ENCODE assay signal across 15 cellular contexts in genomic region chr2:12835733-12836132, GRCh38.
DNase-seq lines count a peak whose midpoint lies in the region; ATAC-seq and TF ChIP-seq lines count a peak whose summit lies in the region.
"Had no signal": no experiment of that assay in that cellular context is flagged by ENCODE, and none has a peak within 500 bp of the region (broad histone marks: within the 10 kb centered on the region; RNA-seq: fewer than 3 reads in every experiment).

No MANE protein-coding gene starts in this region.

- H3K36me3 ChIP-seq in heart right ventricle = no peaks in the 10 kb centered on the region
- H3K36me3 ChIP-seq: BLaER1 had no signal

- intact Hi-C loops in Right ventricle myocardium superior (cut with DNase I) = no loop called here
- intact Hi-C loops in right cardiac atrium (cut with DNase I) = no loop called here
- intact Hi-C loops in heart right ventricle (cut with DNase I) = loop anchor here in 1 of 10 donors (10.0 kb wide), 1 partner anchor 89 kb away; no protein-coding TSS in a partner anchor

- no peak overlapping the region for H3K27ac ChIP-seq in right cardiac atrium (ENCODE audit: low read length)
- H3K27ac ChIP-seq in heart right ventricle = peak overlapping the region in 8 of 10 donors; percentile 17 to 56 (median 36)
- H3K27ac ChIP-seq: BLaER1 had no signal

- H3K27me3 ChIP-seq in right cardiac atrium (ENCODE audit: control insufficient read depth, insufficient read depth) (no peaks in the 10 kb centered on the region), heart right ventricle (no peaks in the 10 kb centered on the region)
- H3K27me3 ChIP-seq: BLaER1 had no signal

- H3K4me1 ChIP-seq in right cardiac atrium (ENCODE audit: control insufficient read depth, insufficient read depth, low read length) (peaks cover 1% of the 10 kb centered on the region), heart right ventricle (peaks cover 0 to 31% (median 21%) of the 10 kb centered on the region in 9 donors)
- H3K4me1 ChIP-seq: BLaER1, Caco-2 had no signal

- H3K9me3 ChIP-seq in right cardiac atrium (ENCODE audit: control insufficient read depth, low read length) = no peaks in the 10 kb centered on the region
- H3K9me3 ChIP-seq in heart right ventricle = no peaks in the 10 kb centered on the region
- H3K9me3 ChIP-seq: BLaER1, Caco-2 had no signal

- no peak for TF ChIP-seq CTCF in heart right ventricle (IDR thresholded peaks at IDR 0.05)

- DNase-seq in Right ventricle myocardium superior (no peak), right cardiac atrium (no peak), SK-N-DZ (ENCODE audit: low spot score) (peak; percentile 55), heart right ventricle (peak in 1 of 2 donors; percentile 42), NCI-H2081 (lab: John Stamatoyannopoulos, UW) (no peak), HUDEP-2 (lab: John Stamatoyannopoulos, UW; ENCODE audit: unreplicated experiment in 76 of 76) (no peak)
- DNase-seq: 8988T; AML-193; Caco-2; CD8-positive, alpha-beta memory T cell; DND-41; GF-D8; H7 had no signal

- WGBS in right cardiac atrium = 57% methylated on average over 4 of the region's 4 CpGs
- 21 to 22% methylated on average over 4 of the region's 4 CpGs for WGBS in heart right ventricle, 2 donors

- H3K4me3 ChIP-seq in right cardiac atrium (ENCODE audit: low read length) (no peak overlapping the region), heart right ventricle (no peak overlapping the region)
- H3K4me3 ChIP-seq: BLaER1 had no signal

- ATAC-seq in Right ventricle myocardium superior (ENCODE audit: poor library complexity) (peak; percentile 79), right cardiac atrium (no peak), heart right ventricle (peak; percentile 55 to 87 (median 72)), GM18909 (IDR thresholded peaks at IDR 0.05; ENCODE audit: poor library complexity, unreplicated experiment) (no peak)

Comparison
In these comparisons a context has a peak if more than half of its experiments do, and no peak if none do; other contexts are left out.
1. ATAC-seq: peak in Right ventricle myocardium superior (single experiment) and heart right ventricle (8 of 8); none in right cardiac atrium (0 of 2) and GM18909 (single experiment).